Comparison of ENCODE assay signal across 16 cellular contexts in the genomic region with DNA sequence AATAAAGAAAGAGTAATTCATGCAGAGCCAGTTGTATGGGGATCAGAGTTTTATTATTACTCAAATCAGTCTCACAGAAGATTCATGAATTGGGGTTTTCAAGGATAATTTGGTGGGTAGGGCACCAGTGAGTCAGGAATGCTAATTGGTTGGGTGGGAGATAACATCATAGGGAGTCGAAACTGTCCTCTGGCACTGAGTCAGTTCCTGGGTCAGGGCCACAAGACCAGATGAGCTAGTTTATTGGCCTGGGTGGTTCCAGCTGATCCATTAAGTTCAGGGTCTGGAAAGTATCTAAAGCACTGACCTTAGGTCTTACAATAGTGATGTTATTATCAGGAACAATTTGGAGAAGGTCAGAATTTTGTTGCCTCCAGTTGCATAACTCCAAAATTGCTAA.
A peak's percentile ranks its signal among the peaks of the same experiment; 100 is the strongest.
DNase-seq lines count a peak whose midpoint lies in the region; ATAC-seq and TF ChIP-seq lines count a peak whose summit lies in the region.
"Had no signal": no experiment of that assay in that cellular context is flagged by ENCODE, and none has a peak within 500 bp of the region (broad histone marks: within the 10 kb centered on the region; RNA-seq: fewer than 3 reads in every experiment).

No MANE protein-coding gene starts in this region.

- H3K23ac ChIP-seq in trophoblast cell (ENCODE audit: low read length) = no peak overlapping the region

- H2AK5ac ChIP-seq in trophoblast cell (ENCODE audit: low read length) = no peak overlapping the region

- H4K91ac ChIP-seq in trophoblast cell (ENCODE audit: low read depth, low read length) = no peak overlapping the region

- POLR2A ChIA-PET in A673 (lab: Charles Lee; ENCODE audit: low non-redundant PET) = no interaction called here

- no peak overlapping the region for H3K4me2 ChIP-seq in trophoblast cell (ENCODE audit: low read length)

- DNase-seq in ELF-1 (ENCODE audit: low read depth, low spot score) (peak; percentile 47), OCI-M1 (lab: John Stamatoyannopoulos, UW) (peak; percentile 34), fibroblast of the aortic adventitia (ENCODE audit: low read depth) (peak; percentile 20), trophoblast cell (no peak), A673 (ENCODE audit: low spot score) (no peak), NCI-H2196 treated with DMSO at 0.1 percent for 48 hours (lab: John Stamatoyannopoulos, UW; ENCODE audit: unreplicated experiment) (no peak)
- DNase-seq: CD4-positive, CD25-positive, alpha-beta regulatory T cell; EL; HFFc6; Kasumi-1; NCI-H1417; NCI-H187 treated with DMSO at 0.1 percent for 48 hours; NCI-H446 treated with DMSO at 0.1 percent for 48 hours; NCI-H748 treated with DMSO at 0.1 percent for 48 hours; SJCRH30 had no signal

- no peak overlapping the region for H3K4ac ChIP-seq in trophoblast cell (ENCODE audit: low read depth, low read length)

- BruUV-seq in A673 (replicated peaks; lab: Mats Ljungman, UMichigan) = no TSS peak

- WGBS in trophoblast cell (ENCODE audit: extremely low coverage, insufficient coverage, insufficient read length) = no CpG with 5 or more reads among the region's 1 CpG

- H3K27me3 ChIP-seq in trophoblast cell (ENCODE audit: insufficient read depth, low read length) (no peaks in the 10 kb centered on the region), A673 (replicated peaks; ENCODE audit: insufficient read depth, low read depth, low read length, poor library complexity) (no peaks in the 10 kb centered on the region)
- H3K27me3 ChIP-seq: SJCRH30 had no signal

- no peak for TF ChIP-seq POLR2A in GM18505 (IDR thresholded peaks at IDR 0.05; ENCODE audit: borderline replicate concordance, extremely low read depth, insufficient read depth, insufficient read length)

- H3K79me2 ChIP-seq in trophoblast cell (ENCODE audit: control insufficient read depth, insufficient read depth, low read length, poor library complexity) = no peaks in the 10 kb centered on the region

- H3K36me3 ChIP-seq in trophoblast cell (ENCODE audit: control insufficient read depth in 1 of 2, insufficient read depth in 2 of 2, low read length in 2 of 2) = no peaks in the 10 kb centered on the region
- no peaks in the 10 kb centered on the region for H3K36me3 ChIP-seq in A673 (ENCODE audit: insufficient read depth, low read length, poor library complexity, severe bottlenecking)
- H3K36me3 ChIP-seq: SJCRH30 had no signal

- H3K4me1 ChIP-seq in trophoblast cell (ENCODE audit: control insufficient read depth in 1 of 2, insufficient read depth in 2 of 2, low read length in 2 of 2) = peaks cover 0 to 4% of the 10 kb centered on the region in 2 experiments
- no peaks in the 10 kb centered on the region for H3K4me1 ChIP-seq in A673 (ENCODE audit: insufficient read depth, low read length, poor library complexity, severe bottlenecking)
- H3K4me1 ChIP-seq: SJCRH30 had no signal

- H3K27ac ChIP-seq in trophoblast cell (ENCODE audit: low read depth, low read length) = peak overlapping the region; percentile 25
- H3K27ac ChIP-seq in A673 (ENCODE audit: low read depth, low read length, poor library complexity, severe bottlenecking) = no peak overlapping the region
- H3K27ac ChIP-seq: SJCRH30 had no signal

- no peak overlapping the region for H2BK12ac ChIP-seq in trophoblast cell (ENCODE audit: low read length)

- no peak overlapping the region for H3K18ac ChIP-seq in trophoblast cell (ENCODE audit: low read length)

- H3K14ac ChIP-seq in trophoblast cell (ENCODE audit: low read length) = no peak overlapping the region

- H3K79me1 ChIP-seq in trophoblast cell (ENCODE audit: low read length) = no peaks in the 10 kb centered on the region

- no peak overlapping the region for H4K8ac ChIP-seq in trophoblast cell (ENCODE audit: low read depth, low read length)

- no peaks in the 10 kb centered on the region for H3K9me3 ChIP-seq in trophoblast cell (ENCODE audit: insufficient read depth, low read depth, low read length)
- H3K9me3 ChIP-seq in A673 (ENCODE audit: low read depth, low read length, poor library complexity, severe bottlenecking) = peaks cover 16% of the 10 kb centered on the region
- H3K9me3 ChIP-seq: SJCRH30 had no signal

- no peak overlapping the region for H2AFZ ChIP-seq in trophoblast cell (ENCODE audit: insufficient read depth, low read length, poor library complexity)

- ATAC-seq in GM18505 (IDR thresholded peaks at IDR 0.05; ENCODE audit: unreplicated experiment) = no peak

- H4K12ac ChIP-seq in trophoblast cell (ENCODE audit: low read depth, low read length) = no peak overlapping the region

- H3K9ac ChIP-seq in trophoblast cell (ENCODE audit: low read length) = no peak overlapping the region

- CTCF ChIA-PET in A673 (lab: Charles Lee) = no interaction called here

- no peak overlapping the region for H2BK120ac ChIP-seq in trophoblast cell (ENCODE audit: insufficient read depth, low read length, poor library complexity)

- no peak for TF ChIP-seq CTCF in fibroblast of the aortic adventitia (IDR thresholded peaks at IDR 0.05; ENCODE audit: insufficient read depth, low read length)
- no peak for TF ChIP-seq CTCF in A673 (conservative IDR thresholded peaks at IDR 0.05; ENCODE audit: low read depth, low read length)

- H2BK5ac ChIP-seq in trophoblast cell (ENCODE audit: low read depth, low read length, poor library complexity) = no peak overlapping the region

- H3K4me3 ChIP-seq in fibroblast of the aortic adventitia (ENCODE audit: low read depth, low read length) (no peak overlapping the region), trophoblast cell (ENCODE audit: low read depth, low read length) (no peak overlapping the region), A673 (ENCODE audit: low read depth, low read length, poor library complexity, severe bottlenecking) (no peak overlapping the region)
- H3K4me3 ChIP-seq: SJCRH30 had no signal

- intact Hi-C loops in A673 (cut with micrococcal nuclease; ENCODE audit: unreplicated experiment) = no loop called here

Comparison
In these comparisons a context has a peak if more than half of its experiments do, and no peak if none do; other contexts are left out.
1. DNase-seq: peak in ELF-1 (single experiment), OCI-M1 (single experiment) and fibroblast of the aortic adventitia (single experiment); none in trophoblast cell (0 of 2), A673 (single experiment) and NCI-H2196 treated with DMSO at 0.1 percent for 48 hours (single experiment).